In the genomic region with DNA sequence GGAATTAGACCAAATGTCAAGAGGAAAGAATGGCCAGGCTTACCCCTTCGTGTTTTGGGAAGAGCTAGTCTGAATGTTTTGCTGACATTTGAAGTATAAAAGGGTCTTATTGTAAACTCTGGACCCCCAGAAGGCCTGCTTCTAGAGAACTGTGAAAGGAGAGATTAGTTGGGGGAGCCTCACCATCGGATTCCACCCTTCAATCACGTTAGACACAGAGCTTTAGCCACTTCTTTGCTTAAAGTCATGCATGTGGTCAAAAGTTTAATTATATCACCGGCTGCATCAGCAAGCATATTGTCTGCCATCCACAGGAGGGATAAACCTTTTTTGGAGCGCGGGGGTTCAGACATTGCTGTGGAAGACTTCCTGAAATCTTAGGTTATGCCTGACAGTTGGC, we compare ENCODE assay signal across 35 cellular contexts.
DNase-seq lines count a peak whose midpoint lies in the region; ATAC-seq and TF ChIP-seq lines count a peak whose summit lies in the region.
"Had no signal": no experiment of that assay in that cellular context is flagged by ENCODE, and none has a peak within 500 bp of the region (broad histone marks: within the 10 kb centered on the region; RNA-seq: fewer than 3 reads in every experiment).

No MANE protein-coding gene starts in this region.

- no peak overlapping the region for H3K18ac ChIP-seq in mesenchymal stem cell (ENCODE audit: low read depth in 1 of 2, low read length in 2 of 2)

- no peak overlapping the region for H3K23ac ChIP-seq in mesenchymal stem cell (ENCODE audit: low read length in 2 of 2)

- no peak overlapping the region for H2BK120ac ChIP-seq in mesenchymal stem cell (ENCODE audit: low read depth, low read length)

- H3K27ac ChIP-seq in GM23338 (ENCODE audit: low read depth) (peak overlapping the region; percentile 67; the same call in 1 of the 2 replicates), RWPE2 (ENCODE audit: poor library complexity, severe bottlenecking) (peak overlapping the region; percentile 85), epithelial cell of prostate (peak overlapping the region; percentile 37), smooth muscle cell (ENCODE audit: low read depth) (peak overlapping the region; percentile 17), mesenchymal stem cell (ENCODE audit: low read length, poor library complexity, severe bottlenecking) (no peak overlapping the region)
- H3K27ac ChIP-seq: adrenal gland; BLaER1 treated with 17β-estradiol and CSF1 and Interleukin-3, amounts not matched to agents 10 nM and 100 nM; body of pancreas; gastrocnemius medialis; Peyer's patch; vagina had no signal

- no peak for ATAC-seq in GM23338
- no peak for ATAC-seq in RWPE2 (ENCODE audit: low read depth)
- ATAC-seq in GM21423 (IDR thresholded peaks at IDR 0.05; ENCODE audit: unreplicated experiment): no peak
- ATAC-seq in GM19324 (IDR thresholded peaks at IDR 0.05; ENCODE audit: low FRiP score, unreplicated experiment): no peak
- ATAC-seq: activated CD8-positive, alpha-beta T cell treated with anti-CD3 and anti-CD28 coated beads for 36 hours; body of pancreas; gastrocnemius medialis; stimulated activated naive CD8-positive, alpha-beta T cell treated with anti-CD3 and anti-CD28 coated beads, Interleukin-15, Interleukin-2, amounts not matched to agents 100 U/mL and 50 U/mL, for 24 hours had no signal

- TF ChIP-seq CTCF in GM23338 (conservative IDR thresholded peaks at IDR 0.05; ENCODE audit: low read depth in 2 of 2): no peak
- TF ChIP-seq CTCF in RWPE2 (IDR thresholded peaks at IDR 0.05; ENCODE audit: poor library complexity, severe bottlenecking): no peak
- no peak for TF ChIP-seq CTCF in smooth muscle cell (IDR thresholded peaks at IDR 0.05; ENCODE audit: borderline replicate concordance, insufficient read depth, poor library complexity, severe bottlenecking)

- WGBS in smooth muscle cell (ENCODE audit: low lambda C conversion rate): 54% methylated on average over 6 of the region's 6 CpGs
- WGBS in mesenchymal stem cell: 83% methylated on average over 6 of the region's 6 CpGs

- DNase-seq in GM23338 (ENCODE audit: low spot score) (no peak), RWPE2 (ENCODE audit: low spot score) (no peak), epithelial cell of prostate (ENCODE audit: low read depth, low spot score) (no peak), smooth muscle cell (lab: John Stamatoyannopoulos, UW; ENCODE audit: unreplicated experiment) (no peak), mesenchymal stem cell (no peak), glomerular visceral epithelial cell (ENCODE audit: extremely low spot score) (no peak)
- DNase-seq: activated CD8-positive, alpha-beta memory T cell treated with anti-CD3 and anti-CD28 coated beads, Interleukin-2, amount 50 U/mL, for 48 hours; activated CD8-positive, alpha-beta T cell treated with anti-CD3 and anti-CD28 coated beads for 36 hours; activated naive CD4-positive, alpha-beta T cell treated with anti-CD3 and anti-CD28 coated beads for 36 hours; adrenal gland; body of pancreas; Caco-2; dermis blood vessel endothelial cell; DMS79 treated with DMSO at 0.1 percent for 48 hours; gastrocnemius medialis; GDM1; H7; hippocampal formation; Karpas-422; NCI-H1436; NCI-H2081; NCI-H526; NK-92 treated with Interleukin-12 subunit alpha and Interleukin-12 subunit beta, amount 100 ng/mL, for 24 hours; Peyer's patch; SIG-M5; small intestine; stimulated activated CD4-positive, alpha-beta T cell treated with anti-CD3 and anti-CD28 coated beads, Interleukin-2, amount 100 ng/mL, for 24 hours; stimulated activated naive CD8-positive, alpha-beta T cell treated with anti-CD3 and anti-CD28 coated beads, Interleukin-15, Interleukin-2, amounts not matched to agents 100 U/mL and 50 U/mL, for 24 hours had no signal

- no peak overlapping the region for H4K91ac ChIP-seq in mesenchymal stem cell (ENCODE audit: low read length)

- H3K4me1 ChIP-seq in GM23338 (ENCODE audit: insufficient read depth) (peaks cover 34% of the 10 kb centered on the region), RWPE2 (ENCODE audit: insufficient read depth, poor library complexity, severe bottlenecking) (peaks cover 45% of the 10 kb centered on the region), smooth muscle cell (ENCODE audit: low read depth) (peaks cover 54% of the 10 kb centered on the region), mesenchymal stem cell (ENCODE audit: control insufficient read depth, insufficient read depth, low read depth, low read length) (peaks cover 4% of the 10 kb centered on the region)
- H3K4me1 ChIP-seq: adrenal gland, body of pancreas, Peyer's patch had no signal

- H3K4ac ChIP-seq in mesenchymal stem cell (ENCODE audit: low read depth in 1 of 2, low read length in 2 of 2): no peak overlapping the region

- H3K4me3 Mint-ChIP-seq in GM23338: no peak overlapping the region
- H3K4me3 Mint-ChIP-seq: activated CD8-positive, alpha-beta T cell treated with anti-CD3 and anti-CD28 coated beads for 36 hours; activated naive CD4-positive, alpha-beta T cell treated with anti-CD3 and anti-CD28 coated beads for 36 hours; T-helper 2 cell treated with Interferon-gamma antibody and Interleukin-4, amounts not matched to agents 5 μg/mL and 100 μg/mL, for 36 hours had no signal

- H3K79me2 ChIP-seq in GM23338 (replicated peaks; ENCODE audit: insufficient read depth): peaks cover 23% of the 10 kb centered on the region
- no peaks in the 10 kb centered on the region for H3K79me2 ChIP-seq in smooth muscle cell (ENCODE audit: low read depth)

- H3K27me3 Mint-ChIP-seq in GM23338 (ENCODE audit: insufficient read depth, low read depth, poor library complexity): no peaks in the 10 kb centered on the region

- H3F3A ChIP-seq in GM23338 (replicated peaks; ENCODE audit: low read depth) (no peaks in the 10 kb centered on the region), smooth muscle cell (ENCODE audit: low read depth) (no peaks in the 10 kb centered on the region)

- no peaks in the 10 kb centered on the region for H4K20me1 ChIP-seq in GM23338 (replicated peaks; ENCODE audit: insufficient read depth)
- H4K20me1 ChIP-seq in smooth muscle cell (ENCODE audit: low read depth): no peaks in the 10 kb centered on the region
- H4K20me1 ChIP-seq: BLaER1 treated with 17β-estradiol and CSF1 and Interleukin-3, amounts not matched to agents 10 nM and 100 nM had no signal

- H2AK5ac ChIP-seq in mesenchymal stem cell (ENCODE audit: low read length, severe bottlenecking): no peak overlapping the region

- peak overlapping the region; percentile 61; the same call in 1 of the 2 replicates for H3K27ac Mint-ChIP-seq in GM23338
- H3K27ac Mint-ChIP-seq: activated CD8-positive, alpha-beta T cell treated with anti-CD3 and anti-CD28 coated beads for 36 hours; activated naive CD4-positive, alpha-beta T cell treated with anti-CD3 and anti-CD28 coated beads for 36 hours; T-helper 2 cell treated with Interferon-gamma antibody and Interleukin-4, amounts not matched to agents 5 μg/mL and 100 μg/mL, for 36 hours had no signal

- H2BK5ac ChIP-seq in mesenchymal stem cell (ENCODE audit: low read depth, low read length, poor library complexity, severe bottlenecking): no peak overlapping the region

- no peak overlapping the region for H4K8ac ChIP-seq in mesenchymal stem cell (ENCODE audit: low read length)

- H3K4me3 ChIP-seq in GM23338 (no peak overlapping the region), RWPE2 (ENCODE audit: severe bottlenecking) (no peak overlapping the region), smooth muscle cell (no peak overlapping the region), mesenchymal stem cell (ENCODE audit: insufficient read depth in 1 of 2, low read depth in 1 of 2, low read length in 2 of 2) (no peak overlapping the region)
- H3K4me3 ChIP-seq: adrenal gland; BLaER1 treated with 17β-estradiol and CSF1 and Interleukin-3, amounts not matched to agents 10 nM and 100 nM; body of pancreas; gastrocnemius medialis; Peyer's patch; right atrium auricular region; thoracic aorta; vagina had no signal

- H3K27me3 ChIP-seq in GM23338 (ENCODE audit: insufficient read depth): no peaks in the 10 kb centered on the region
- H3K27me3 ChIP-seq in RWPE2 (ENCODE audit: insufficient read depth, poor library complexity, severe bottlenecking): no peaks in the 10 kb centered on the region
- H3K27me3 ChIP-seq in smooth muscle cell (ENCODE audit: low read depth): no peaks in the 10 kb centered on the region
- H3K27me3 ChIP-seq in mesenchymal stem cell (ENCODE audit: control insufficient read depth in 1 of 2, insufficient read depth in 1 of 2, low read length in 2 of 2): no peaks in the 10 kb centered on the region
- H3K27me3 ChIP-seq: adrenal gland; BLaER1 treated with 17β-estradiol and CSF1 and Interleukin-3, amounts not matched to agents 10 nM and 100 nM; body of pancreas; gastrocnemius medialis; Peyer's patch; right atrium auricular region; vagina had no signal

- H2AFZ ChIP-seq in GM23338 (no peak overlapping the region), smooth muscle cell (ENCODE audit: low read depth) (peak overlapping the region; percentile 0), mesenchymal stem cell (ENCODE audit: low read depth, low read length) (no peak overlapping the region)

- peaks cover 25% of the 10 kb centered on the region for H3K79me1 ChIP-seq in mesenchymal stem cell (replicated peaks; ENCODE audit: low read length, poor library complexity, severe bottlenecking)

- H3K36me3 ChIP-seq in GM23338 (ENCODE audit: insufficient read depth): no peaks in the 10 kb centered on the region
- H3K36me3 ChIP-seq in RWPE2 (ENCODE audit: low read depth): no peaks in the 10 kb centered on the region
- H3K36me3 ChIP-seq in smooth muscle cell (ENCODE audit: low read depth): no peaks in the 10 kb centered on the region
- H3K36me3 ChIP-seq in mesenchymal stem cell (ENCODE audit: control insufficient read depth in 1 of 2, insufficient read depth in 2 of 2, low read depth in 1 of 2, low read length in 2 of 2): no peaks in the 10 kb centered on the region
- H3K36me3 ChIP-seq: adrenal gland; BLaER1 treated with 17β-estradiol and CSF1 and Interleukin-3, amounts not matched to agents 10 nM and 100 nM; gastrocnemius medialis; Peyer's patch; right atrium auricular region; thoracic aorta; vagina had no signal

- H3K9me2 ChIP-seq in GM23338 (ENCODE audit: insufficient read depth): no peaks in the 10 kb centered on the region

- H3K9me3 Mint-ChIP-seq in GM23338: no peaks in the 10 kb centered on the region
- H3K9me3 Mint-ChIP-seq: activated CD8-positive, alpha-beta T cell treated with anti-CD3 and anti-CD28 coated beads for 36 hours; activated naive CD4-positive, alpha-beta T cell treated with anti-CD3 and anti-CD28 coated beads for 36 hours; T-helper 2 cell treated with Interferon-gamma antibody and Interleukin-4, amounts not matched to agents 5 μg/mL and 100 μg/mL, for 36 hours had no signal

- peaks cover 54% of the 10 kb centered on the region for H3K4me1 Mint-ChIP-seq in GM23338

- H3K14ac ChIP-seq in mesenchymal stem cell (ENCODE audit: low read length in 2 of 2): no peak overlapping the region

- no peaks in the 10 kb centered on the region for H3K9me3 ChIP-seq in RWPE2 (ENCODE audit: severe bottlenecking)
- no peaks in the 10 kb centered on the region for H3K9me3 ChIP-seq in smooth muscle cell (replicated peaks; ENCODE audit: low read depth)
- no peaks in the 10 kb centered on the region for H3K9me3 ChIP-seq in mesenchymal stem cell (ENCODE audit: control insufficient read depth, low read length)
- H3K9me3 ChIP-seq: adrenal gland; BLaER1 treated with 17β-estradiol and CSF1 and Interleukin-3, amounts not matched to agents 10 nM and 100 nM; body of pancreas; Caco-2; gastrocnemius medialis; Peyer's patch; right atrium auricular region; thoracic aorta; vagina had no signal

- no peak overlapping the region for H2BK12ac ChIP-seq in mesenchymal stem cell (ENCODE audit: low read length in 2 of 2)

- H2BK15ac ChIP-seq in mesenchymal stem cell (ENCODE audit: low read depth, poor library complexity, severe bottlenecking): no peak overlapping the region

- H3K36me3 Mint-ChIP-seq in GM23338 (ENCODE audit: low read depth): no peaks in the 10 kb centered on the region

- H3K4me2 ChIP-seq in GM23338 (peak overlapping the region; percentile 52), smooth muscle cell (no peak overlapping the region), mesenchymal stem cell (ENCODE audit: low read length, poor library complexity, severe bottlenecking) (no peak overlapping the region)
- H3K4me2 ChIP-seq: BLaER1 treated with 17β-estradiol and CSF1 and Interleukin-3, amounts not matched to agents 10 nM and 100 nM had no signal

- H3K9ac ChIP-seq in smooth muscle cell (ENCODE audit: low read depth) (no peak overlapping the region), mesenchymal stem cell (ENCODE audit: low read length) (no peak overlapping the region)
- H3K9ac ChIP-seq: BLaER1 treated with 17β-estradiol and CSF1 and Interleukin-3, amounts not matched to agents 10 nM and 100 nM had no signal
